ENCODE assay signal across 9 cellular contexts in genomic region chr6:37822851-37823682, GRCh38. TPM values are rescaled to one million over a fixed set of nuclear protein-coding genes. Genes with fewer than 3 reads are reported as not detected.
A peak's percentile ranks its signal among the peaks of the same experiment; 100 is the strongest.
DNase-seq lines count a peak whose midpoint lies in the region; ATAC-seq and TF ChIP-seq lines count a peak whose summit lies in the region.
"Had no signal": no experiment of that assay in that cellular context is flagged by ENCODE, and none has a peak within 500 bp of the region (broad histone marks: within the 10 kb centered on the region; RNA-seq: fewer than 3 reads in every experiment).

No MANE protein-coding gene starts in this region.

- H3K9ac ChIP-seq in GM23248 = 0 out of 2 replicates have a peak overlapping the region, but pooled peaks have one; percentile 3

- in situ Hi-C loops in GM23248 (cut with MboI) = no loop called here

- no peaks in the 10 kb centered on the region; the same call in 1 of the 2 replicates for H3K9me2 ChIP-seq in GM23248 (ENCODE audit: insufficient read depth)

- POLR2A ChIA-PET in activated B cell treated with CpG ODN at 0.5 μM for 24 hours (lab: Charles Lee) = no interaction called here

- peak overlapping the region; percentile 55 for H3K4me2 ChIP-seq in GM23248 (ENCODE audit: unreplicated experiment)

- H3K27ac Mint-ChIP-seq in activated B cell treated with CpG ODN at 0.5 μM for 24 hours = no peak overlapping the region

- H3F3A ChIP-seq in GM23248 (ENCODE audit: insufficient read depth) = peaks cover 36% of the 10 kb centered on the region; the same call in 1 of the 2 replicates

- WGBS in GM23248 (ENCODE audit: low coverage in 1 of 2, low lambda C conversion rate in 2 of 2, missing lambda C conversion rate in 2 of 2), 2 experiments = 36% methylated on average over 12 of the region's 12 CpGs

- no peaks in the 10 kb centered on the region for H3K36me3 ChIP-seq in GM23248 (ENCODE audit: low read depth)

- no peaks in the 10 kb centered on the region for H3K9me3 ChIP-seq in GM23248 (ENCODE audit: low read depth)

- peaks cover 20% of the 10 kb centered on the region for H3K36me3 Mint-ChIP-seq in activated B cell treated with CpG ODN at 0.5 μM for 24 hours (ENCODE audit: low read depth)

- no peaks in the 10 kb centered on the region for H3K27me3 ChIP-seq in GM23248 (replicated peaks; ENCODE audit: insufficient read depth)

- TF ChIP-seq CTCF in activated B cell treated with CpG ODN at 0.5 μM for 24 hours (IDR thresholded peaks at IDR 0.05) = no peak
- TF ChIP-seq CTCF in fibroblast of the aortic adventitia (IDR thresholded peaks at IDR 0.05; ENCODE audit: insufficient read depth, low read length) = no peak

- CTCF ChIA-PET in activated B cell treated with CpG ODN at 0.5 μM for 24 hours (lab: Charles Lee) = no interaction called here

- intact Hi-C loops in activated B cell treated with CpG ODN at 0.5 μM for 24 hours (cut with micrococcal nuclease) = no loop called here

- H3K27me3 Mint-ChIP-seq in activated B cell treated with CpG ODN at 0.5 μM for 24 hours = no peaks in the 10 kb centered on the region

- H3K4me1 Mint-ChIP-seq in activated B cell treated with CpG ODN at 0.5 μM for 24 hours = peaks cover 76% of the 10 kb centered on the region

- H4K20me1 ChIP-seq in GM23248 (ENCODE audit: insufficient read depth) = peaks cover 55% of the 10 kb centered on the region; the same call in 1 of the 2 replicates

- peak overlapping the region; percentile 9; the same call in 1 of the 2 replicates for H3K27ac ChIP-seq in GM23248

- no peak overlapping the region for H2AFZ ChIP-seq in GM23248

- H3K4me3 ChIP-seq in GM23248 = peak overlapping the region; percentile 42
- peak overlapping the region; percentile 40 for H3K4me3 ChIP-seq in fibroblast of the aortic adventitia (ENCODE audit: low read depth, low read length)

- ATAC-seq in activated B cell treated with CpG ODN at 0.5 μM for 24 hours (ENCODE audit: low read depth) (no peak), GM18870 (IDR thresholded peaks at IDR 0.05; ENCODE audit: unreplicated experiment) (no peak), GM19395 (IDR thresholded peaks at IDR 0.05; ENCODE audit: unreplicated experiment) (no peak)

- H3K9me3 Mint-ChIP-seq in activated B cell treated with CpG ODN at 0.5 μM for 24 hours = no peaks in the 10 kb centered on the region

- peaks cover 80% of the 10 kb centered on the region for H3K79me2 ChIP-seq in GM23248 (ENCODE audit: insufficient read depth)

- peak; percentile 59 for DNase-seq in GM23248
- no peak for DNase-seq in activated B cell treated with CpG ODN at 0.5 μM for 24 hours
- DNase-seq in fibroblast of the aortic adventitia (ENCODE audit: low read depth) = peak; percentile 57
- DNase-seq in stimulated activated CD4-positive, alpha-beta T cell treated with anti-CD3 and anti-CD28 coated beads, Interleukin-15, amount 100 ng/mL, for 24 hours = peak; percentile 68
- DNase-seq in NCI-H187 (lab: John Stamatoyannopoulos, UW) = no peak
- no peak for DNase-seq in kidney glomerular epithelial cell (lab: John Stamatoyannopoulos, UW)
- DNase-seq: NCI-H524 treated with DMSO at 0.1 percent for 48 hours had no signal

- peaks cover 62% of the 10 kb centered on the region for H3K4me1 ChIP-seq in GM23248 (ENCODE audit: insufficient read depth)

- H3K4me3 Mint-ChIP-seq in activated B cell treated with CpG ODN at 0.5 μM for 24 hours = peak overlapping the region; percentile 25

RNA-seq across cellular contexts. Expression of gene ZFAND3, which starts 3.5 kb away (rescaled TPM):
- total RNA-seq in GM23248 (2014; rRNA removed; shearing (Covaris generic)) = 27.1 and 27.5 TPM in 2 replicates
- 37.1 and 40.0 TPM in 2 replicates for polyA plus RNA-seq in GM23248 (2016; fragmentation: Nextera tagmentation; extraction: Ambion mirVana)
- total RNA-seq in activated B cell treated with CpG ODN at 0.5 μM for 24 hours (56.3 and 60.1 TPM in 2 replicates), fibroblast of the aortic adventitia (ENCODE audit: low replicate concordance) (14.0 and 31.3 TPM in 2 replicates)

Comparison
In these comparisons a context has a peak if more than half of its experiments do, and no peak if none do; other contexts are left out.
1. DNase-seq: peak in GM23248 (single experiment), fibroblast of the aortic adventitia (single experiment) and stimulated activated CD4-positive, alpha-beta T cell treated with anti-CD3 and anti-CD28 coated beads, Interleukin-15, amount 100 ng/mL, for 24 hours (single experiment); none in activated B cell treated with CpG ODN at 0.5 μM for 24 hours (single experiment), NCI-H187 (0 of 2) and kidney glomerular epithelial cell (single experiment).